In the genomic region with DNA sequence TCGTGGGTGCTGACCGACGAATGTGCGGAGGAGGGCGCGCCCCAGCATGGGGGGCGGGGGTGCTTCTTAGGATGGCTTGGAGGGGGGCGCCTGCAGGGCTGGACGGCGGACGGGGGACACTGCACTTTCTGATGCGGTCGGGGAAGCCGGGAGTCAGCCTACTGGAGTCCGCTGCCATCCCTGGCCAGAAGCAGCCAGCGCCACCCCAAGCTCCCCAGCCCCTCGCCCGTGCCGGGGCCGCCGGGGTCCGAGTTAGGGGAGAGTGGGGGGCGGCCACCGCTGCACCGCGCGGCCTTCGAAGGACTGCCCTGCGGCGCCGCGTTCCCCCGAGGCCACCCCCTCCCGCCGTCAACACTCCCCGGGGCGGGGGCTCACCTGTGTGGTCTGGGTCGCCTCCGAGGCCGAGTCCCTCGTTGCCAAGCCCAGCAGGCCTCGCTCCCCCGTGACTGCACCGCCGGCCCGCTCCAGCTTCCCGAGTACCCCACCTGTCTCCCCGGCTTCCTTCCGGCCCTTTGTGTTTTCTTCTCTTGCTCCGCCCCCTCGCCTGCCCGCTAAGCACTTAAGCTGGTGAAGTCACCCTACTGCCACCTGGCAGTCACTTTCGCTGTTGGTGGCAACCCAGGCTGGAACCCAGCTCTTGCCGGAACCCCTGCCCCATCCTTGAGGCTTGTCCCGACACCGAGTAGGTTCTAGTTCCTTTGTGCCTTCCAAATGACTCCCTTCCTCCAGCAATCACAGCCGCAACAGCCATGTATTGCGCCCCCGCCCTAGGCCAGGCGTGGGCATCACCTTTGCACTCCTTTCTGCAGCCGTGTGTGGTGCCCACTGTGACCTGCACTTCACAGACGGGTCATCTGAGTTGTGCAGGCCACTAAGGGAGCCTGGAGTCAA, we compare ENCODE assay signal across 8 cellular contexts. TPM values are rescaled to one million over a fixed set of nuclear protein-coding genes. Genes with fewer than 3 reads are reported as not detected.
DNase-seq lines count a peak whose midpoint lies in the region; ATAC-seq and TF ChIP-seq lines count a peak whose summit lies in the region.

OCIAD2 (minus strand) TSS at position 492 of the 891 bp plus-strand sequence. CDS start 2,225 bp downstream, outside the sequence.

- H3K27ac Mint-ChIP-seq in natural killer cell treated with Interleukin-12 subunit alpha and Interleukin-12 subunit beta and Interleukin-15 and Interleukin-18, amount 100 ng/mL, for 72 hours = peak within 1 kb of the TSS; percentile 90 to 95
- H3K27ac Mint-ChIP-seq in stimulated activated naive CD8-positive, alpha-beta T cell treated with anti-CD3 and anti-CD28 coated beads, Interleukin-15, amount 100 ng/mL, for 72 hours = peak within 1 kb of the TSS; percentile 94 to 95

- H3K4me3 Mint-ChIP-seq in natural killer cell treated with Interleukin-12 subunit alpha and Interleukin-12 subunit beta and Interleukin-15 and Interleukin-18, amount 100 ng/mL, for 72 hours = peak within 1 kb of the TSS; percentile 99
- peak within 1 kb of the TSS; percentile 86 to 89 for H3K4me3 Mint-ChIP-seq in stimulated activated naive CD8-positive, alpha-beta T cell treated with anti-CD3 and anti-CD28 coated beads, Interleukin-15, amount 100 ng/mL, for 72 hours

- H3K4me1 Mint-ChIP-seq in natural killer cell treated with Interleukin-12 subunit alpha and Interleukin-12 subunit beta and Interleukin-15 and Interleukin-18, amount 100 ng/mL, for 72 hours (ENCODE audit: low read depth in 2 of 2) = peaks cover 25% of the 10 kb centered on the region in 2 donors
- peaks cover 62% of the 10 kb centered on the region for H3K4me1 Mint-ChIP-seq in stimulated activated naive CD8-positive, alpha-beta T cell treated with anti-CD3 and anti-CD28 coated beads, Interleukin-15, amount 100 ng/mL, for 72 hours

- ATAC-seq in GM19351 (IDR thresholded peaks at IDR 0.05; ENCODE audit: unreplicated experiment) = peak; percentile 95
- ATAC-seq in HG03520 (IDR thresholded peaks at IDR 0.05; ENCODE audit: unreplicated experiment) = peak; percentile 85
- ATAC-seq in natural killer cell treated with Interleukin-12 subunit alpha and Interleukin-12 subunit beta and Interleukin-15 and Interleukin-18, amount 100 ng/mL, for 72 hours = peak; percentile 84 to 88
- peak; percentile 80 for ATAC-seq in stimulated activated naive CD8-positive, alpha-beta T cell treated with anti-CD3 and anti-CD28 coated beads, Interleukin-15, amount 100 ng/mL, for 72 hours

- H3K36me3 Mint-ChIP-seq in natural killer cell treated with Interleukin-12 subunit alpha and Interleukin-12 subunit beta and Interleukin-15 and Interleukin-18, amount 100 ng/mL, for 72 hours = no peaks in the 10 kb centered on the region

- H3K9me3 Mint-ChIP-seq in natural killer cell treated with Interleukin-12 subunit alpha and Interleukin-12 subunit beta and Interleukin-15 and Interleukin-18, amount 100 ng/mL, for 72 hours = no peaks in the 10 kb centered on the region
- no peaks in the 10 kb centered on the region for H3K9me3 Mint-ChIP-seq in stimulated activated naive CD8-positive, alpha-beta T cell treated with anti-CD3 and anti-CD28 coated beads, Interleukin-15, amount 100 ng/mL, for 72 hours

- peaks cover 0 to 4% of the 10 kb centered on the region in 2 donors for H3K27me3 Mint-ChIP-seq in natural killer cell treated with Interleukin-12 subunit alpha and Interleukin-12 subunit beta and Interleukin-15 and Interleukin-18, amount 100 ng/mL, for 72 hours
- no peaks in the 10 kb centered on the region for H3K27me3 Mint-ChIP-seq in stimulated activated naive CD8-positive, alpha-beta T cell treated with anti-CD3 and anti-CD28 coated beads, Interleukin-15, amount 100 ng/mL, for 72 hours

- TF ChIP-seq POLR2A in erythroblast (IDR thresholded peaks at IDR 0.05; ENCODE audit: low read length) = peak; percentile 49

- peak; percentile 58 for DNase-seq in CD1c-positive myeloid dendritic cell (ENCODE audit: extremely low spot score)
- peak; percentile 85 for DNase-seq in NCI-H748 (lab: John Stamatoyannopoulos, UW; ENCODE audit: unreplicated experiment)
- DNase-seq in activated CD8-positive, alpha-beta memory T cell treated with anti-CD3 and anti-CD28 coated beads, Interleukin-2, amount 50 U/mL, for 4 hours = peak; percentile 82
- peak; percentile 42 to 45 for DNase-seq in erythroblast (lab: John Stamatoyannopoulos, UW)
- peak; percentile 76 for DNase-seq in natural killer cell treated with Interleukin-12 subunit alpha and Interleukin-12 subunit beta and Interleukin-15 and Interleukin-18, amount 100 ng/mL, for 72 hours (ENCODE audit: low spot score)
- peak; percentile 76 to 84 for DNase-seq in stimulated activated naive CD8-positive, alpha-beta T cell treated with anti-CD3 and anti-CD28 coated beads, Interleukin-15, amount 100 ng/mL, for 72 hours

RNA-seq across cellular contexts. Expression of gene OCIAD2, which starts in this region (rescaled TPM):
- total RNA-seq in natural killer cell treated with Interleukin-12 subunit alpha and Interleukin-12 subunit beta and Interleukin-15 and Interleukin-18, amount 100 ng/mL, for 72 hours = 10 to 100 TPM; 20.0 to 36.9 TPM

Comparison
In these comparisons a context has a peak if more than half of its experiments do, and no peak if none do; other contexts are left out.
1. Peak in every context shown above with its lines: DNase-seq and ATAC-seq.